In genomic region chr3:158781859-158782258, GRCh38 we compare ENCODE assay signal across 21 cellular contexts. TPM values are rescaled to one million over a fixed set of nuclear protein-coding genes. Genes with fewer than 3 reads are reported as not detected.
"Had no signal": no experiment of that assay in that cellular context is flagged by ENCODE, and none has a peak within 500 bp of the region (broad histone marks: within the 10 kb centered on the region; RNA-seq: fewer than 3 reads in every experiment).

No MANE protein-coding gene starts in this region.

- H3K9me3 ChIP-seq: heart left ventricle, neutrophil, right lobe of liver, testis, tibial nerve, upper lobe of right lung had no signal

- H3K27ac ChIP-seq: heart left ventricle, neutrophil, psoas muscle, right lobe of liver, skin epidermis, testis, tibial nerve, upper lobe of right lung had no signal

- H3K4me1 ChIP-seq: psoas muscle, right lobe of liver had no signal

- H3K4me3 ChIP-seq: heart left ventricle, lung, psoas muscle, right lobe of liver, skin epidermis, testis, tibial nerve, upper lobe of right lung had no signal

- ATAC-seq: heart left ventricle; left ventricle myocardium superior; naive thymus-derived CD8-positive, alpha-beta T cell; psoas muscle; right lobe of liver; stimulated activated naive B cell treated with anti-CD40 and anti-IgM and Interleukin-4, amounts not matched to agents 10 μg/mL and 1 μg/mL and 100 μg/mL, for 72 hours; stimulated activated naive CD8-positive, alpha-beta T cell treated with anti-CD3 and anti-CD28 coated beads, Interleukin-15, amount 100 ng/mL, for 72 hours; upper lobe of right lung had no signal

- DNase-seq: dermis blood vessel endothelial cell; erythroblast; foreskin melanocyte; heart left ventricle; hypothalamus; left ventricle myocardium superior; mesenchymal stem cell; naive thymus-derived CD8-positive, alpha-beta T cell; psoas muscle; retina; right lobe of liver; stimulated activated CD4-positive, alpha-beta T cell treated with anti-CD3 and anti-CD28 coated beads, Interleukin-2, amount 100 ng/mL, for 24 hours; stimulated activated CD4-positive, alpha-beta T cell treated with anti-CD3 and anti-CD28 coated beads, Interleukin-4, amount 100 ng/mL, for 4 hours; stimulated activated naive B cell treated with anti-CD40 and anti-IgM and Interleukin-4, amounts not matched to agents 10 μg/mL and 1 μg/mL and 100 μg/mL, for 72 hours; stimulated activated naive CD8-positive, alpha-beta T cell treated with anti-CD3 and anti-CD28 coated beads, Interleukin-15, amount 100 ng/mL, for 72 hours; testis; upper lobe of right lung had no signal

- H3K36me3 ChIP-seq: heart left ventricle, neutrophil, right lobe of liver, tibial nerve, upper lobe of right lung had no signal

- H3K27me3 ChIP-seq: heart left ventricle, neutrophil, right lobe of liver, testis, tibial nerve, upper lobe of right lung had no signal

RNA-seq across cellular contexts. Expression of gene RARRES1, which starts 49.6 kb away (rescaled TPM):
- total RNA-seq: naive thymus-derived CD8-positive, alpha-beta T cell had no signal
